1 cellular context compared by ENCODE assay signal in the genomic region with DNA sequence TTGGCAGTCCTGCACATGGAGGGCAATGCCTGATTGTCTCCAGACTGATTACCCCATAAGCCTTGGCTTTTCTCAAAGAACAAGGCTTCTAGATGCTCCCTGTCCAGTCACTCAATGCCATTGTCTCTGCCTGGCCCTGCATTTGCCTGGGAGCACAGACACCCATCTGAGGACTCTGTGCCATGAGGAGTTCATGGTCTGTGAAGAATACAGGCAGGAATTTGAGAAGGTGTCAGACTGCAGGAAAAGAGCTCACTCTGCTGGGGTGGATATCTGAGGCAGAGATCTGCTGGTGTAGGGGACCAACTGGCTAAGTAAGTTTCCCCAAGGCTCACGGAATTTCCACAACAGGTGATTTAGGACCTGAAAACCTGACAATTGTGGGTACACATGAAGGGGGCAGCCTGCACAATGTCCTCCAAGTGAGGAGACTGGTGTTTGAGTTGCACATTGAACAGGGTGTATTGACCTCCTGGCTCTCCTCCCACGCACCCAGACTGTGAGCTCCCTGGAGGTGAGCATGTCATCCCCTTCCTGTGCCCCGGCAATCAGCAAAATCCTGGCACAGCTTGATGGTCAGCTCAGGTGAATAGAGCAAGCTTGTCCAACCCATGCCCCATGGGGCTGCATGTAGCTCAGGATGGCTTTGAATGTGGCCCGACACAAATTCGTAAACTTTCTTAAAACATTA.
TF ChIP-seq lines count a peak whose summit lies in the region.

No MANE protein-coding gene starts in this region.

TF ChIP-seq in liver, 16 proteins besides CTCF, POLR2A, EP300 and RAD21 (continued from another document):
- TF ChIP-seq, protein P1, sequence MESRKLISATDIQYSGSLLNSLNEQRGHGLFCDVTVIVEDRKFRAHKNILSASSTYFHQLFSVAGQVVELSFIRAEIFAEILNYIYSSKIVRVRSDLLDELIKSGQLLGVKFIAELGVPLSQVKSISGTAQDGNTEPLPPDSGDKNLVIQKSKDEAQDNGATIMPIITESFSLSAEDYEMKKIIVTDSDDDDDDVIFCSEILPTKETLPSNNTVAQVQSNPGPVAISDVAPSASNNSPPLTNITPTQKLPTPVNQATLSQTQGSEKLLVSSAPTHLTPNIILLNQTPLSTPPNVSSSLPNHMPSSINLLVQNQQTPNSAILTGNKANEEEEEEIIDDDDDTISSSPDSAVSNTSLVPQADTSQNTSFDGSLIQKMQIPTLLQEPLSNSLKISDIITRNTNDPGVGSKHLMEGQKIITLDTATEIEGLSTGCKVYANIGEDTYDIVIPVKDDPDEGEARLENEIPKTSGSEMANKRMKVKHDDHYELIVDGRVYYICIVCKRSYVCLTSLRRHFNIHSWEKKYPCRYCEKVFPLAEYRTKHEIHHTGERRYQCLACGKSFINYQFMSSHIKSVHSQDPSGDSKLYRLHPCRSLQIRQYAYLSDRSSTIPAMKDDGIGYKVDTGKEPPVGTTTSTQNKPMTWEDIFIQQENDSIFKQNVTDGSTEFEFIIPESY (IDR thresholded peaks at IDR 0.05): no peak
- TF ChIP-seq, protein P2, sequence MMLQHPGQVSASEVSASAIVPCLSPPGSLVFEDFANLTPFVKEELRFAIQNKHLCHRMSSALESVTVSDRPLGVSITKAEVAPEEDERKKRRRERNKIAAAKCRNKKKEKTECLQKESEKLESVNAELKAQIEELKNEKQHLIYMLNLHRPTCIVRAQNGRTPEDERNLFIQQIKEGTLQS (IDR thresholded peaks at IDR 0.05): no peak
- TF ChIP-seq FOXA2 (IDR thresholded peaks at IDR 0.05): peak; percentile 36
- TF ChIP-seq JUND (IDR thresholded peaks at IDR 0.05): peak in 1 of 2 donors; percentile 59
- peak; percentile 36 for TF ChIP-seq HNF4G (IDR thresholded peaks at IDR 0.05)
- TF ChIP-seq, protein P3, sequence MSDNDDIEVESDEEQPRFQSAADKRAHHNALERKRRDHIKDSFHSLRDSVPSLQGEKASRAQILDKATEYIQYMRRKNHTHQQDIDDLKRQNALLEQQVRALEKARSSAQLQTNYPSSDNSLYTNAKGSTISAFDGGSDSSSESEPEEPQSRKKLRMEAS (IDR thresholded peaks at IDR 0.05): peak; percentile 55
TF ChIP-seq in liver: peak in this region for 12.
